Comparison of ENCODE assay signal across 22 cellular contexts in the genomic region with DNA sequence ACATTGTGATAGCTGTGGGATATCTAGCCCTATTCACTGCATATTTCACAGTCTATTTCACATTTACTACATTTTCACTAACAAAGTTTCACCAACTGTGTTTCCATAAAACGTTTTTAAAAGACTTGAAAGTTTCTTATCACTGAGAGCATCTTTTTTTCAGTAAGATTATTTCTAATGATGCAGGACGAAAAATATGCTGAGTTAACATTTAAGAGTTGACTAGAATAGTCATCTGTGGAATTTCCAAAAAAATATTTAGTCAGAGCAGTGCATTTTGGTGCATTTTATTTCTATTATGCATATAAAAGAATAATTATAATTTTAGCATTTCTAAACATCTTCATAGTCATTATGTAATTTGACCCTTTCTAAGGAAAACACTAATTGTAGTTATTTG.
DNase-seq lines count a peak whose midpoint lies in the region; ATAC-seq, FAIRE-seq and TF ChIP-seq lines count a peak whose summit lies in the region.
"Had no signal": no experiment of that assay in that cellular context is flagged by ENCODE, and none has a peak within 500 bp of the region (broad histone marks: within the 10 kb centered on the region; RNA-seq: fewer than 3 reads in every experiment).

No MANE protein-coding gene starts in this region.

- H3K4me1 Mint-ChIP-seq in nephron progenitor cell, result peaks cover 15% of the 10 kb centered on the region
- H3K4me1 Mint-ChIP-seq: CD4-positive, alpha-beta memory T cell had no signal

- POLR2A ChIA-PET in SK-N-SH (lab: Yijun Ruan, JAX) (no interaction called here), K562 (lab: Yijun Ruan, JAX) (no interaction called here)

- H3K4me1 ChIP-seq in SK-N-SH (ENCODE audit: control insufficient read depth in 1 of 2, insufficient read depth in 2 of 2, low read depth in 1 of 2, low read length in 1 of 2) (no peaks in the 10 kb centered on the region), GM23248 (ENCODE audit: insufficient read depth) (peaks cover 35% of the 10 kb centered on the region), K562 (replicated peaks in 1 of 2; ENCODE audit: control insufficient read depth in 2 of 2, insufficient read depth in 2 of 2, low read length in 2 of 2) (no peaks in the 10 kb centered on the region)
- H3K4me1 ChIP-seq: HAP-1 had no signal

- no peak for TF ChIP-seq POLR2A in K562 (conservative IDR thresholded peaks at IDR 0.05)

- intact Hi-C loops in K562 (cut with micrococcal nuclease), result no loop called here

- TF ChIP-seq EP300 in SK-N-SH (IDR thresholded peaks at IDR 0.05; ENCODE audit: borderline replicate concordance in 1 of 2, low read depth in 1 of 2, low read length in 1 of 2) (no peak), K562 (IDR thresholded peaks at IDR 0.05; ENCODE audit: low read length) (no peak)

- H3K4me2 ChIP-seq in SK-N-SH, result no peak overlapping the region
- no peak overlapping the region for H3K4me2 ChIP-seq in GM23248 (ENCODE audit: unreplicated experiment)
- no peak overlapping the region for H3K4me2 ChIP-seq in K562 (ENCODE audit: insufficient read depth, low read length)
- H3K4me2 ChIP-seq: GM23338 had no signal

- H3K27ac ChIP-seq in SK-N-SH (ENCODE audit: low read depth in 2 of 2, low read length in 1 of 2), result no peak overlapping the region
- H3K27ac ChIP-seq in GM23248, result no peak overlapping the region
- no peak overlapping the region for H3K27ac ChIP-seq in K562 (ENCODE audit: extremely low read depth, low read depth, low read length)
- H3K27ac ChIP-seq: 22Rv1 had no signal

- no peak overlapping the region for H3K9ac ChIP-seq in SK-N-SH
- no peak overlapping the region for H3K9ac ChIP-seq in GM23248
- no peak overlapping the region for H3K9ac ChIP-seq in K562 (ENCODE audit: insufficient read depth in 1 of 2, low read depth in 2 of 2, low read length in 2 of 2)

- H3K27me3 Mint-ChIP-seq in nephron progenitor cell (ENCODE audit: low read depth, poor library complexity), result no peaks in the 10 kb centered on the region

- peak overlapping the region; percentile 70; the same call in 1 of the 2 replicates for H2AFZ ChIP-seq in SK-N-SH (ENCODE audit: low read depth)
- 0 out of 2 replicates have a peak overlapping the region, but pooled peaks have one; percentile 8 for H2AFZ ChIP-seq in GM23248
- no peak overlapping the region for H2AFZ ChIP-seq in K562 (ENCODE audit: low read depth, low read length)
- H2AFZ ChIP-seq: GM23338 had no signal

- 23% methylated on average over 2 of the region's 2 CpGs for WGBS in SK-N-SH (ENCODE audit: low lambda C conversion rate)
- 53 to 54% methylated on average over 2 of the region's 2 CpGs for WGBS in GM23248 (ENCODE audit: low coverage in 1 of 2, low lambda C conversion rate in 2 of 2, missing lambda C conversion rate in 2 of 2), 2 experiments
- 0% methylated on average over 2 of the region's 2 CpGs for WGBS in K562 (ENCODE audit: insufficient coverage, low coverage, missing lambda C conversion rate)

- H3K27ac Mint-ChIP-seq in nephron progenitor cell, result no peak overlapping the region
- H3K27ac Mint-ChIP-seq: CD4-positive, alpha-beta memory T cell; HFFc6 had no signal

- no TSS peak for BruUV-seq in K562 (replicated peaks; lab: Mats Ljungman, UMichigan)

- H3K36me3 Mint-ChIP-seq in nephron progenitor cell (ENCODE audit: low read depth), result no peaks in the 10 kb centered on the region
- H3K36me3 Mint-ChIP-seq: CD4-positive, alpha-beta memory T cell had no signal

- no peak for TF ChIP-seq CTCF in SK-N-SH (IDR thresholded peaks at IDR 0.05)
- no peak for TF ChIP-seq CTCF in K562 (IDR thresholded peaks at IDR 0.05 in 2 of 3, conservative IDR thresholded peaks at IDR 0.05 in 1 of 3; ENCODE audit: insufficient read depth in 2 of 3, low read depth in 1 of 3, low read length in 3 of 3)
- TF ChIP-seq CTCF in GM20000 (IDR thresholded peaks at IDR 0.05; ENCODE audit: extremely low read depth, missing control alignments), result no peak
- TF ChIP-seq CTCF in nephron progenitor cell (IDR thresholded peaks at IDR 0.05), result no peak

- TF ChIP-seq RAD21 in SK-N-SH (IDR thresholded peaks at IDR 0.05; ENCODE audit: low read length), result no peak
- no peak for TF ChIP-seq RAD21 in K562 (CRISPR knock-in tag; conservative IDR thresholded peaks at IDR 0.05 in 1 of 2, IDR thresholded peaks at IDR 0.05 in 1 of 2)

- H3K36me3 ChIP-seq in SK-N-SH (replicated peaks in 1 of 2; ENCODE audit: control insufficient read depth in 1 of 2, insufficient read depth in 2 of 2, low read length in 1 of 2) (no peaks in the 10 kb centered on the region), GM23248 (ENCODE audit: low read depth) (no peaks in the 10 kb centered on the region), K562 (ENCODE audit: control insufficient read depth, insufficient read depth, low read length) (no peaks in the 10 kb centered on the region)
- H3K36me3 ChIP-seq: HAP-1 had no signal

- CTCF ChIA-PET in SK-N-SH (lab: Yijun Ruan, JAX) (no interaction called here), K562 (lab: Yijun Ruan, JAX; ENCODE audit: low intra/inter-chr PET ratio) (no interaction called here)

- H3K9me3 ChIP-seq in SK-N-SH (no peaks in the 10 kb centered on the region), GM23248 (ENCODE audit: low read depth) (no peaks in the 10 kb centered on the region), K562 (replicated peaks; ENCODE audit: control insufficient read depth, insufficient read depth, low read depth, low read length) (no peaks in the 10 kb centered on the region)
- H3K9me3 ChIP-seq: HAP-1 had no signal

- FAIRE-seq in K562 (lab: Jason Lieb, UNC), result no peak
- FAIRE-seq: A204.1, GM12891, GM18507, H54 had no signal

- in situ Hi-C loops in GM23248 (cut with MboI), result no loop called here
- in situ Hi-C loops in K562 (cut with MboI), result no loop called here

- H3K9me2 ChIP-seq in SK-N-SH, result no peaks in the 10 kb centered on the region
- no peaks in the 10 kb centered on the region for H3K9me2 ChIP-seq in GM23248 (ENCODE audit: insufficient read depth)

- H3K4me3 ChIP-seq in SK-N-SH (ENCODE audit: low read depth in 2 of 2, low read length in 1 of 2) (no peak overlapping the region), GM23248 (no peak overlapping the region), K562 (no peak overlapping the region)
- H3K4me3 ChIP-seq: GM23338, HAP-1 had no signal

- no peaks in the 10 kb centered on the region for H3K9me1 ChIP-seq in K562 (ENCODE audit: control insufficient read depth, insufficient read depth, low read length)

- DNase-seq in SK-N-SH (no peak), GM23248 (no peak), K562 (ENCODE audit: extremely low read depth in 1 of 4, low spot score in 3 of 4) (no peak), GM20000 (ENCODE audit: low spot score) (no peak), HuH-7 (ENCODE audit: low spot score) (no peak), nephron progenitor cell (no peak)
- DNase-seq: C1 segment of cervical spinal cord; Calu3; CD4-positive, alpha-beta memory T cell; COR-L47; DMS53; DMS79 treated with DMSO at 0.1 percent for 48 hours; GF-D8; HFFc6 had no signal

- H3K79me2 ChIP-seq in SK-N-SH (ENCODE audit: insufficient read depth) (no peaks in the 10 kb centered on the region), GM23248 (ENCODE audit: insufficient read depth) (no peaks in the 10 kb centered on the region), K562 (ENCODE audit: control insufficient read depth, insufficient read depth, low read length) (no peaks in the 10 kb centered on the region)

- H3F3A ChIP-seq in SK-N-SH (replicated peaks; ENCODE audit: insufficient read depth) (peaks cover 17% of the 10 kb centered on the region), GM23248 (ENCODE audit: insufficient read depth) (peaks cover 24% of the 10 kb centered on the region)

- H4K20me1 ChIP-seq in SK-N-SH (ENCODE audit: insufficient read depth) (no peaks in the 10 kb centered on the region), GM23248 (ENCODE audit: insufficient read depth) (no peaks in the 10 kb centered on the region), K562 (replicated peaks; ENCODE audit: control insufficient read depth, insufficient read depth, low read length) (no peaks in the 10 kb centered on the region)

- H3K27me3 ChIP-seq in SK-N-SH (ENCODE audit: insufficient read depth) (no peaks in the 10 kb centered on the region), GM23248 (replicated peaks; ENCODE audit: insufficient read depth) (no peaks in the 10 kb centered on the region), K562 (ENCODE audit: control insufficient read depth in 2 of 2, insufficient read depth in 2 of 2, low read length in 2 of 2) (no peaks in the 10 kb centered on the region)

- no peaks in the 10 kb centered on the region for H3K9me3 Mint-ChIP-seq in nephron progenitor cell
- H3K9me3 Mint-ChIP-seq: GM23338, HFFc6 had no signal

- ATAC-seq in SK-N-SH treated with all-trans-retinoic acid at 6 μM for 48 hours (no peak), K562 (no peak)
- ATAC-seq: GM23338 had no signal

- H3K4me3 Mint-ChIP-seq in nephron progenitor cell, result no peak overlapping the region
- H3K4me3 Mint-ChIP-seq: CD4-positive, alpha-beta memory T cell; GM23338; HFFc6 had no signal

TF ChIP-seq in K562, 482 proteins besides CTCF, POLR2A, EP300 and RAD21:
- TF ChIP-seq MED1 (CRISPR knock-in tag; IDR thresholded peaks at IDR 0.05; ENCODE audit: borderline replicate concordance), result no peak
- TF ChIP-seq MAFF (IDR thresholded peaks at IDR 0.05; ENCODE audit: low read length), result peak; percentile 26; the same call in 1 of the 2 replicates
- TF ChIP-seq, protein P1, sequence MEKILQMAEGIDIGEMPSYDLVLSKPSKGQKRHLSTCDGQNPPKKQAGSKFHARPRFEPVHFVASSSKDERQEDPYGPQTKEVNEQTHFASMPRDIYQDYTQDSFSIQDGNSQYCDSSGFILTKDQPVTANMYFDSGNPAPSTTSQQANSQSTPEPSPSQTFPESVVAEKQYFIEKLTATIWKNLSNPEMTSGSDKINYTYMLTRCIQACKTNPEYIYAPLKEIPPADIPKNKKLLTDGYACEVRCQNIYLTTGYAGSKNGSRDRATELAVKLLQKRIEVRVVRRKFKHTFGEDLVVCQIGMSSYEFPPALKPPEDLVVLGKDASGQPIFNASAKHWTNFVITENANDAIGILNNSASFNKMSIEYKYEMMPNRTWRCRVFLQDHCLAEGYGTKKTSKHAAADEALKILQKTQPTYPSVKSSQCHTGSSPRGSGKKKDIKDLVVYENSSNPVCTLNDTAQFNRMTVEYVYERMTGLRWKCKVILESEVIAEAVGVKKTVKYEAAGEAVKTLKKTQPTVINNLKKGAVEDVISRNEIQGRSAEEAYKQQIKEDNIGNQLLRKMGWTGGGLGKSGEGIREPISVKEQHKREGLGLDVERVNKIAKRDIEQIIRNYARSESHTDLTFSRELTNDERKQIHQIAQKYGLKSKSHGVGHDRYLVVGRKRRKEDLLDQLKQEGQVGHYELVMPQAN (IDR thresholded peaks at IDR 0.05; ENCODE audit: borderline replicate concordance), result no peak
- TF ChIP-seq MAFG (tag; conservative IDR thresholded peaks at IDR 0.05), result peak; percentile 31; the same call in 1 of the 2 replicates
- TF ChIP-seq ZNF316 (IDR thresholded peaks at IDR 0.05), result peak; percentile 54
